ENCODE assay signal across 3 cellular contexts in the genomic region with DNA sequence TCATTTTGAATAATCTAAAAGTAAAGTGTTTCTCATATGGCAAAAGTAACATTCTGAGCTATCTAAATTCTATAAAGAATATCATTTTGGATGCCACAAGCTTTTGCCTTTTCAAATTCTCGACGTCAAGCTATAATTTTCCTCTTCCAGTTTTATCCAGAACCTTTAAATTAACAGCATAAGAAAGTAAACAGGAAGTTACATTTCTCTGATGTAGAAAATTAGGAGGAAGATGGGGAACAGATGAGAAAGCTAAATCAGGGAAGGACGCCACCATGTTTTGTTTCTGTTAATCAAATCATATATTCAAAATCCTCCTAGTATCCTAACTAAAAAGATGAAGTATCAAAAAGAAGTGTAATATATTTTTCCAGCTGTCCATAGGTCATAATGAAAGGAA.
TF ChIP-seq lines count a peak whose summit lies in the region.

No MANE protein-coding gene starts in this region.

TF ChIP-seq in SK-N-SH, 30 proteins besides CTCF, POLR2A, EP300 and RAD21:
- no peak for TF ChIP-seq RCOR1 (IDR thresholded peaks at IDR 0.05; ENCODE audit: low read length)
- TF ChIP-seq SMC3 (IDR thresholded peaks at IDR 0.05; ENCODE audit: low read depth, low read length): no peak
- no peak for TF ChIP-seq RXRA (IDR thresholded peaks at IDR 0.05; ENCODE audit: borderline replicate concordance, low read depth)
- TF ChIP-seq, protein P1, sequence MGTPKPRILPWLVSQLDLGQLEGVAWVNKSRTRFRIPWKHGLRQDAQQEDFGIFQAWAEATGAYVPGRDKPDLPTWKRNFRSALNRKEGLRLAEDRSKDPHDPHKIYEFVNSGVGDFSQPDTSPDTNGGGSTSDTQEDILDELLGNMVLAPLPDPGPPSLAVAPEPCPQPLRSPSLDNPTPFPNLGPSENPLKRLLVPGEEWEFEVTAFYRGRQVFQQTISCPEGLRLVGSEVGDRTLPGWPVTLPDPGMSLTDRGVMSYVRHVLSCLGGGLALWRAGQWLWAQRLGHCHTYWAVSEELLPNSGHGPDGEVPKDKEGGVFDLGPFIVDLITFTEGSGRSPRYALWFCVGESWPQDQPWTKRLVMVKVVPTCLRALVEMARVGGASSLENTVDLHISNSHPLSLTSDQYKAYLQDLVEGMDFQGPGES (IDR thresholded peaks at IDR 0.05; ENCODE audit: low read depth, low read length): no peak
- TF ChIP-seq GATA2 (CRISPR knock-in tag; IDR thresholded peaks at IDR 0.05): no peak
- no peak for TF ChIP-seq SIN3A (IDR thresholded peaks at IDR 0.05; ENCODE audit: borderline replicate concordance, low read depth, low read length)
- TF ChIP-seq TEAD4 (IDR thresholded peaks at IDR 0.05; ENCODE audit: borderline replicate concordance, insufficient read depth): no peak
- TF ChIP-seq FOSL2 (IDR thresholded peaks at IDR 0.05; ENCODE audit: borderline replicate concordance, low read depth): no peak
- TF ChIP-seq FOXM1 (IDR thresholded peaks at IDR 0.05; ENCODE audit: low read depth): no peak
- TF ChIP-seq NFIC (IDR thresholded peaks at IDR 0.05; ENCODE audit: borderline replicate concordance): no peak
- no peak for TF ChIP-seq EZH2phosphoT487 (IDR thresholded peaks at IDR 0.05; ENCODE audit: borderline replicate concordance, low read depth)
- TF ChIP-seq MAX (IDR thresholded peaks at IDR 0.05; ENCODE audit: low read depth): no peak
- no peak for TF ChIP-seq RFX5 (IDR thresholded peaks at IDR 0.05; ENCODE audit: low read length)
- TF ChIP-seq TAF1 (IDR thresholded peaks at IDR 0.05; ENCODE audit: borderline replicate concordance, low read depth, low read length): no peak
- TF ChIP-seq, protein P2, sequence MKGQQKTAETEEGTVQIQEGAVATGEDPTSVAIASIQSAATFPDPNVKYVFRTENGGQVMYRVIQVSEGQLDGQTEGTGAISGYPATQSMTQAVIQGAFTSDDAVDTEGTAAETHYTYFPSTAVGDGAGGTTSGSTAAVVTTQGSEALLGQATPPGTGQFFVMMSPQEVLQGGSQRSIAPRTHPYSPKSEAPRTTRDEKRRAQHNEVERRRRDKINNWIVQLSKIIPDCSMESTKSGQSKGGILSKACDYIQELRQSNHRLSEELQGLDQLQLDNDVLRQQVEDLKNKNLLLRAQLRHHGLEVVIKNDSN (IDR thresholded peaks at IDR 0.05; ENCODE audit: borderline replicate concordance, low read depth): no peak
- no peak for TF ChIP-seq ZBTB33 (IDR thresholded peaks at IDR 0.05; ENCODE audit: borderline replicate concordance, low read depth)
- no peak for TF ChIP-seq YY1 (IDR thresholded peaks at IDR 0.05; ENCODE audit: low read depth)
- TF ChIP-seq JUND (IDR thresholded peaks at IDR 0.05): no peak
- TF ChIP-seq POLR2AphosphoS5 (IDR thresholded peaks at IDR 0.05; ENCODE audit: low read depth, low read length): no peak
TF ChIP-seq in SK-N-SH: peak in this region for 0.

TF ChIP-seq in SK-N-SH treated with all-trans-retinoic acid at 6 μM for 48 hours, 23 proteins besides CTCF, POLR2A, EP300 and RAD21:
- no peak for TF ChIP-seq RARB (CRISPR knock-in tag; IDR thresholded peaks at IDR 0.05)
- TF ChIP-seq PPARA (CRISPR knock-in tag; IDR thresholded peaks at IDR 0.05; ENCODE audit: borderline replicate concordance): no peak
- no peak for TF ChIP-seq ZNF565 (CRISPR knock-in tag; conservative IDR thresholded peaks at IDR 0.05; ENCODE audit: low read depth)
- TF ChIP-seq PATZ1 (CRISPR knock-in tag; IDR thresholded peaks at IDR 0.05; ENCODE audit: borderline replicate concordance): no peak

TF ChIP-seq in GM12878, 131 proteins besides CTCF, POLR2A, EP300 and RAD21:
- no peak for TF ChIP-seq EGR1 (IDR thresholded peaks at IDR 0.05; ENCODE audit: borderline replicate concordance in 1 of 2, low read depth in 2 of 2, low read length in 2 of 2)
- TF ChIP-seq ZBED1 (IDR thresholded peaks at IDR 0.05; ENCODE audit: borderline replicate concordance): no peak
TF ChIP-seq in GM12878: peak in this region for 0.
